Comparison of ENCODE assay signal across 11 cellular contexts in the genomic region with DNA sequence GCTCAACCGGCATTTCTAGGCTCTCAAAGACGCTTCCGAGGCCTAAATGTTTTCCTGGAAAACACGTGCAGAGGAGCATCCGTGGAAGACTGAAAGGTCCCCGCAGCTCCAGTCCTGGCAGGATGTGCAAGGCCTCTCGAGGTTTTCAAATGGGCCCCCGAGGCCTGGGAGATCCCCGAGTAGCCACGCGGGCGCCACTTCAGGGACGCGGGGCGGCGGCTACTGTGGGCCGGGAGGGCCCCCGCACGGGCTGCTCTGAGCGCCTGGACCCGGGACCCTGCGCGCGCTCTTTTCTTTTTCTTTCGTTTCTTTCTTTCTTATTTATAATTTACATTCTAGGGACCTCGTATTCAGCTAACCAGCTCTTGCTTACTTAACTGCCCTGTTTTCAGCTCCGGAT. TPM values are rescaled to one million over a fixed set of nuclear protein-coding genes. Genes with fewer than 3 reads are reported as not detected.
DNase-seq lines count a peak whose midpoint lies in the region; ATAC-seq and TF ChIP-seq lines count a peak whose summit lies in the region.
"Had no signal": no experiment of that assay in that cellular context is flagged by ENCODE, and none has a peak within 500 bp of the region (broad histone marks: within the 10 kb centered on the region; RNA-seq: fewer than 3 reads in every experiment).

No MANE protein-coding gene starts in this region.

- H3K9me3 Mint-ChIP-seq in WTC11: no peaks in the 10 kb centered on the region

- H3K27me3 ChIP-seq in SK-N-SH (ENCODE audit: insufficient read depth): peaks cover 77% of the 10 kb centered on the region
- peaks cover 27% of the 10 kb centered on the region for H3K27me3 ChIP-seq in iPS DF 6.9 (ENCODE audit: control insufficient read depth, insufficient read depth, low read length)
- H3K27me3 ChIP-seq in MM.1S (replicated peaks; ENCODE audit: insufficient read depth, low read length): no peaks in the 10 kb centered on the region

- WGBS in SK-N-SH (ENCODE audit: low lambda C conversion rate): 5% methylated on average over 27 of the region's 27 CpGs
- WGBS in iPS DF 6.9 (ENCODE audit: insufficient coverage, insufficient read length): no CpG with 5 or more reads among the region's 27 CpGs

- no peak for TF ChIP-seq RAD21 in SK-N-SH (IDR thresholded peaks at IDR 0.05; ENCODE audit: low read length)

- peaks cover 2% of the 10 kb centered on the region; the same call in 1 of the 2 replicates for H3K36me3 Mint-ChIP-seq in WTC11

- TF ChIP-seq CTCF in SK-N-SH (IDR thresholded peaks at IDR 0.05): no peak
- TF ChIP-seq CTCF in WTC11 (IDR thresholded peaks at IDR 0.05): no peak
- no peak for TF ChIP-seq CTCF in MM.1S (IDR thresholded peaks at IDR 0.05; ENCODE audit: low read length)

- H3K9me2 ChIP-seq in SK-N-SH (no peaks in the 10 kb centered on the region), MM.1S (replicated peaks; ENCODE audit: insufficient read depth, low read length) (no peaks in the 10 kb centered on the region)

- H3F3A ChIP-seq in SK-N-SH (replicated peaks; ENCODE audit: insufficient read depth) (no peaks in the 10 kb centered on the region), MM.1S (ENCODE audit: insufficient read depth, low read length) (peaks cover 5% of the 10 kb centered on the region)

- TF ChIP-seq EP300 in SK-N-SH (IDR thresholded peaks at IDR 0.05; ENCODE audit: borderline replicate concordance in 1 of 2, low read depth in 1 of 2, low read length in 1 of 2): no peak

- H3K79me2 ChIP-seq in SK-N-SH (ENCODE audit: insufficient read depth): no peaks in the 10 kb centered on the region
- H3K79me2 ChIP-seq in MM.1S (ENCODE audit: low read length): no peaks in the 10 kb centered on the region

- H3K9ac ChIP-seq in SK-N-SH (no peak overlapping the region), MM.1S (ENCODE audit: low read length) (no peak overlapping the region)

- H4K20me1 ChIP-seq in SK-N-SH (ENCODE audit: insufficient read depth) (no peaks in the 10 kb centered on the region), MM.1S (ENCODE audit: insufficient read depth, low read length) (no peaks in the 10 kb centered on the region)

- POLR2A ChIA-PET in SK-N-SH (lab: Yijun Ruan, JAX) (no interaction called here), WTC11 (lab: Charles Lee) (no interaction called here)

- no peak for DNase-seq in SK-N-SH
- DNase-seq in WTC11 (ENCODE audit: low spot score): no peak
- DNase-seq in iPS DF 6.9 (ENCODE audit: low read depth, low spot score): no peak
- no peak for DNase-seq in skeletal muscle cell (ENCODE audit: low read depth)
- no peak for DNase-seq in effector CD8-positive, alpha-beta T cell (lab: John Stamatoyannopoulos, UW)
- DNase-seq in MM.1S: no peak
- DNase-seq: mucosa of descending colon had no signal

- H3K27me3 Mint-ChIP-seq in WTC11 (ENCODE audit: low read depth): peaks cover 76% of the 10 kb centered on the region

- peak overlapping the region; percentile 95 for H3K4me3 Mint-ChIP-seq in WTC11

- H3K4me3 ChIP-seq in SK-N-SH (ENCODE audit: low read depth in 2 of 2, low read length in 1 of 2): 0 out of 4 replicates have a peak overlapping the region, but pooled peaks of 1 of the 2 experiments have one; percentile 16
- peak overlapping the region; percentile 74; the same call in 1 of the 2 replicates for H3K4me3 ChIP-seq in iPS DF 6.9 (ENCODE audit: low read length)
- H3K4me3 ChIP-seq in skeletal muscle cell (ENCODE audit: low read depth, low read length): peak overlapping the region; percentile 36
- no peak overlapping the region for H3K4me3 ChIP-seq in MM.1S (ENCODE audit: low read length)
- H3K4me3 ChIP-seq: mucosa of descending colon had no signal

- H3K4me2 ChIP-seq in SK-N-SH: peak overlapping the region; percentile 55
- H3K4me2 ChIP-seq in MM.1S (ENCODE audit: low read depth, low read length): no peak overlapping the region

- peak overlapping the region; percentile 91 for H3K27ac Mint-ChIP-seq in WTC11

- no peaks in the 10 kb centered on the region for H3K4me1 ChIP-seq in SK-N-SH (ENCODE audit: control insufficient read depth in 1 of 2, insufficient read depth in 2 of 2, low read depth in 1 of 2, low read length in 1 of 2)
- H3K4me1 ChIP-seq in iPS DF 6.9 (ENCODE audit: control insufficient read depth, insufficient read depth, low read length): peaks cover 7% of the 10 kb centered on the region
- peaks cover 6% of the 10 kb centered on the region for H3K4me1 ChIP-seq in MM.1S (ENCODE audit: low read length)

- H3K4me1 Mint-ChIP-seq in WTC11: peaks cover 52% of the 10 kb centered on the region

- H3K36me3 ChIP-seq in SK-N-SH (replicated peaks in 1 of 2; ENCODE audit: control insufficient read depth in 1 of 2, insufficient read depth in 2 of 2, low read length in 1 of 2) (no peaks in the 10 kb centered on the region), iPS DF 6.9 (ENCODE audit: control insufficient read depth, insufficient read depth, low read length) (no peaks in the 10 kb centered on the region), MM.1S (replicated peaks; ENCODE audit: insufficient read depth, low read length) (no peaks in the 10 kb centered on the region)

- CTCF ChIA-PET in SK-N-SH (lab: Yijun Ruan, JAX): no interaction called here
- CTCF ChIA-PET in WTC11 (lab: Charles Lee): interaction anchor here (0.6 to 3.0 kb wide), 3 partner anchors 48 to 147 kb away, joined by 3 to 23 read pairs (median 5); no protein-coding TSS in a partner anchor

- H2AFZ ChIP-seq in SK-N-SH (ENCODE audit: low read depth) (no peak overlapping the region), MM.1S (ENCODE audit: low read length) (no peak overlapping the region)

- H3K9me3 ChIP-seq in SK-N-SH (no peaks in the 10 kb centered on the region), iPS DF 6.9 (ENCODE audit: control insufficient read depth, insufficient read depth, low read length) (no peaks in the 10 kb centered on the region), MM.1S (replicated peaks; ENCODE audit: insufficient read depth, low read length) (0 out of 2 replicates have a peak, but pooled peaks cover 2% of the 10 kb centered on the region)
- H3K9me3 ChIP-seq: mucosa of descending colon had no signal

- H3K27ac ChIP-seq in SK-N-SH (ENCODE audit: low read depth in 2 of 2, low read length in 1 of 2) (no peak overlapping the region), iPS DF 6.9 (ENCODE audit: low read length) (no peak overlapping the region), MM.1S (ENCODE audit: low read length) (no peak overlapping the region)
- H3K27ac ChIP-seq: 22Rv1 had no signal

- ATAC-seq in SK-N-SH treated with all-trans-retinoic acid at 6 μM for 48 hours (no peak), WTC11 (no peak), GM18861 (IDR thresholded peaks at IDR 0.05; ENCODE audit: unreplicated experiment) (no peak)
- ATAC-seq: mucosa of descending colon had no signal

TF ChIP-seq in SK-N-SH, 30 proteins besides CTCF, POLR2A, EP300 and RAD21 (continues in another document):
- TF ChIP-seq FOXM1 (IDR thresholded peaks at IDR 0.05; ENCODE audit: low read depth): no peak
- no peak for TF ChIP-seq TEAD4 (IDR thresholded peaks at IDR 0.05; ENCODE audit: borderline replicate concordance, insufficient read depth)
- no peak for TF ChIP-seq FOSL2 (IDR thresholded peaks at IDR 0.05; ENCODE audit: borderline replicate concordance, low read depth)
- no peak for TF ChIP-seq SIN3A (IDR thresholded peaks at IDR 0.05; ENCODE audit: borderline replicate concordance, low read depth, low read length)
- TF ChIP-seq CHD2 (IDR thresholded peaks at IDR 0.05; ENCODE audit: low read length, partially characterized antibody): no peak

TF ChIP-seq in SK-N-SH treated with all-trans-retinoic acid at 6 μM for 48 hours, 23 proteins besides CTCF, POLR2A, EP300 and RAD21:
- TF ChIP-seq ARNTL (CRISPR knock-in tag; IDR thresholded peaks at IDR 0.05; ENCODE audit: borderline replicate concordance, low read depth) (no peak), SNAI2 (CRISPR knock-in tag; IDR thresholded peaks at IDR 0.05) (no peak)

TF ChIP-seq in WTC11, 78 proteins besides CTCF, POLR2A, EP300 and RAD21 (continues in another document):
- no peak; the same call in 1 of the 2 replicates for TF ChIP-seq FOXK1 (CRISPR knock-in tag; IDR thresholded peaks at IDR 0.05)
- no peak for TF ChIP-seq NR1H2 (CRISPR knock-in tag; IDR thresholded peaks at IDR 0.05)
- TF ChIP-seq ATF6 (CRISPR knock-in tag; IDR thresholded peaks at IDR 0.05): no peak
- no peak for TF ChIP-seq ZNF317 (CRISPR knock-in tag; IDR thresholded peaks at IDR 0.05; ENCODE audit: borderline replicate concordance, low read depth)
- no peak for TF ChIP-seq ATF1 (CRISPR knock-in tag; IDR thresholded peaks at IDR 0.05)
- TF ChIP-seq ELF4 (CRISPR knock-in tag; IDR thresholded peaks at IDR 0.05; ENCODE audit: low read depth): no peak
- TF ChIP-seq IRF1 (CRISPR knock-in tag; IDR thresholded peaks at IDR 0.05): no peak
- TF ChIP-seq ZBTB21 (CRISPR knock-in tag; IDR thresholded peaks at IDR 0.05; ENCODE audit: borderline replicate concordance): no peak

RNA-seq across cellular contexts. Expression of gene IRX2, which starts 4.3 kb away (rescaled TPM):
- not detected in 2 replicates for polyA plus RNA-seq in SK-N-SH (2012; rRNA removed)
- not detected in 2 replicates for polyA plus RNA-seq in SK-N-SH (2012; cell fraction: cytosol; rRNA removed)
- not detected in 2 replicates for polyA plus RNA-seq in SK-N-SH (2012; cell fraction: nucleus; rRNA removed)
- 51.5 to 63.2 TPM (median 52.0 TPM) in 3 replicates for total RNA-seq in WTC11 (2021)
- total RNA-seq: M059J had no signal
